In genomic region chr21:40120944-40121575, GRCh38 we compare ENCODE assay signal across 8 cellular contexts.
A peak's percentile ranks its signal among the peaks of the same experiment; 100 is the strongest.
DNase-seq lines count a peak whose midpoint lies in the region; ATAC-seq and TF ChIP-seq lines count a peak whose summit lies in the region.

No MANE protein-coding gene starts in this region.

- POLR2A ChIA-PET in SK-N-SH (lab: Yijun Ruan, JAX): no interaction called here

- no peak for TF ChIP-seq POLR2A in testis (IDR thresholded peaks at IDR 0.05)

- no peak overlapping the region for H3K4me3 Mint-ChIP-seq in activated naive CD8-positive, alpha-beta T cell treated with anti-CD3 and anti-CD28 coated beads for 36 hours

- H3K27me3 ChIP-seq in SK-N-SH (ENCODE audit: insufficient read depth) (no peaks in the 10 kb centered on the region), testis (no peaks in the 10 kb centered on the region)

- no peaks in the 10 kb centered on the region for H3K4me1 ChIP-seq in SK-N-SH (ENCODE audit: control insufficient read depth in 1 of 2, insufficient read depth in 2 of 2, low read depth in 1 of 2, low read length in 1 of 2)
- no peaks in the 10 kb centered on the region for H3K4me1 ChIP-seq in testis

- H3K4me3 ChIP-seq in SK-N-SH (ENCODE audit: low read depth in 2 of 2, low read length in 1 of 2) (peak overlapping the region in 1 of 2 experiments; percentile 53; a peak in 1 of 4 replicates), fibroblast of mammary gland (ENCODE audit: control insufficient read depth, low read depth, low read length) (no peak overlapping the region), testis (no peak overlapping the region)

- H3K27me3 Mint-ChIP-seq in activated naive CD8-positive, alpha-beta T cell treated with anti-CD3 and anti-CD28 coated beads for 36 hours: peaks cover 4% of the 10 kb centered on the region

- no peaks in the 10 kb centered on the region for H3K36me3 Mint-ChIP-seq in activated naive CD8-positive, alpha-beta T cell treated with anti-CD3 and anti-CD28 coated beads for 36 hours

- H3K9me2 ChIP-seq in SK-N-SH: no peaks in the 10 kb centered on the region

- no peaks in the 10 kb centered on the region for H3F3A ChIP-seq in SK-N-SH (replicated peaks; ENCODE audit: insufficient read depth)

- no peaks in the 10 kb centered on the region for H3K79me2 ChIP-seq in SK-N-SH (ENCODE audit: insufficient read depth)

- TF ChIP-seq EP300 in SK-N-SH (IDR thresholded peaks at IDR 0.05; ENCODE audit: borderline replicate concordance in 1 of 2, low read depth in 1 of 2, low read length in 1 of 2): no peak

- ATAC-seq in SK-N-SH treated with all-trans-retinoic acid at 6 μM for 48 hours (no peak), HG03520 (IDR thresholded peaks at IDR 0.05; ENCODE audit: unreplicated experiment) (no peak)

- no peak overlapping the region for H3K9ac ChIP-seq in SK-N-SH

- H3K4me1 Mint-ChIP-seq in activated naive CD8-positive, alpha-beta T cell treated with anti-CD3 and anti-CD28 coated beads for 36 hours: no peaks in the 10 kb centered on the region

- H3K27ac ChIP-seq in SK-N-SH (ENCODE audit: low read depth in 2 of 2, low read length in 1 of 2): no peak overlapping the region
- H3K27ac ChIP-seq in testis: no peak overlapping the region

- no peak overlapping the region for H3K27ac Mint-ChIP-seq in activated naive CD8-positive, alpha-beta T cell treated with anti-CD3 and anti-CD28 coated beads for 36 hours

- no peaks in the 10 kb centered on the region for H3K9me3 ChIP-seq in SK-N-SH
- H3K9me3 ChIP-seq in testis: no peaks in the 10 kb centered on the region

- H3K36me3 ChIP-seq in SK-N-SH (replicated peaks in 1 of 2; ENCODE audit: control insufficient read depth in 1 of 2, insufficient read depth in 2 of 2, low read length in 1 of 2) (no peaks in the 10 kb centered on the region), testis (ENCODE audit: low read depth, missing control alignments) (no peaks in the 10 kb centered on the region)

- CTCF ChIA-PET in SK-N-SH (lab: Yijun Ruan, JAX): interaction anchor here (0.7 to 5.5 kb wide), 43 partner anchors 9 to 1046 kb away, joined by 3 to 83 read pairs (median 4); partner anchors contain the start of gene PCP4

- intact Hi-C loops in testis (cut with DNase I; ENCODE audit: low total_unique reads): no loop called here

- peak; percentile 87 for TF ChIP-seq RAD21 in SK-N-SH (IDR thresholded peaks at IDR 0.05; ENCODE audit: low read length)

- peak; percentile 47 for TF ChIP-seq CTCF in SK-N-SH (IDR thresholded peaks at IDR 0.05)
- peak; percentile 56 for TF ChIP-seq CTCF in fibroblast of mammary gland (conservative IDR thresholded peaks at IDR 0.05; ENCODE audit: control insufficient read depth, insufficient read depth, low read depth, low read length)
- peak; percentile 72 to 86 (median 83) for TF ChIP-seq CTCF in testis (IDR thresholded peaks at IDR 0.05)

- no peaks in the 10 kb centered on the region for H4K20me1 ChIP-seq in SK-N-SH (ENCODE audit: insufficient read depth)

- 8% methylated on average over 4 of the region's 4 CpGs for WGBS in SK-N-SH (ENCODE audit: low lambda C conversion rate)
- WGBS in testis, 2 donors: 40 to 47% methylated on average over 4 of the region's 4 CpGs

- H3K9me3 Mint-ChIP-seq in activated naive CD8-positive, alpha-beta T cell treated with anti-CD3 and anti-CD28 coated beads for 36 hours: peaks cover 1% of the 10 kb centered on the region

- H3K4me2 ChIP-seq in SK-N-SH: no peak overlapping the region

- no peak overlapping the region for H2AFZ ChIP-seq in SK-N-SH (ENCODE audit: low read depth)

- peak; percentile 40 for DNase-seq in SK-N-SH
- DNase-seq in NCI-H774 (lab: John Stamatoyannopoulos, UW): peak; percentile 23
- peak; percentile 5 for DNase-seq in fibroblast of mammary gland (ENCODE audit: low read depth)
- DNase-seq in testis: no peak
- no peak for DNase-seq in activated naive CD8-positive, alpha-beta T cell treated with anti-CD3 and anti-CD28 coated beads for 36 hours
- DNase-seq in epidermal melanocyte (ENCODE audit: insufficient read length, low spot score): no peak

TF ChIP-seq in SK-N-SH, 30 proteins besides CTCF, POLR2A, EP300 and RAD21:
- TF ChIP-seq SMC3 (IDR thresholded peaks at IDR 0.05; ENCODE audit: low read depth, low read length) (peak; percentile 54), TAF1 (IDR thresholded peaks at IDR 0.05; ENCODE audit: borderline replicate concordance, low read depth, low read length) (no peak)

TF ChIP-seq in SK-N-SH treated with all-trans-retinoic acid at 6 μM for 48 hours, 23 proteins besides CTCF, POLR2A, EP300 and RAD21:
- TF ChIP-seq ZNF565 (CRISPR knock-in tag; conservative IDR thresholded peaks at IDR 0.05; ENCODE audit: low read depth): no peak
- TF ChIP-seq ESRRG (CRISPR knock-in tag; IDR thresholded peaks at IDR 0.05): no peak
- no peak for TF ChIP-seq TSHZ2 (CRISPR knock-in tag; IDR thresholded peaks at IDR 0.05)
- TF ChIP-seq POU6F1 (CRISPR knock-in tag; IDR thresholded peaks at IDR 0.05; ENCODE audit: borderline replicate concordance, low read depth): no peak
- TF ChIP-seq TOX (CRISPR knock-in tag; IDR thresholded peaks at IDR 0.05; ENCODE audit: borderline replicate concordance): no peak
- TF ChIP-seq PPARA (CRISPR knock-in tag; IDR thresholded peaks at IDR 0.05; ENCODE audit: borderline replicate concordance): no peak
- TF ChIP-seq ZFP3 (CRISPR knock-in tag; IDR thresholded peaks at IDR 0.05): no peak
- no peak for TF ChIP-seq CSDC2 (CRISPR knock-in tag; IDR thresholded peaks at IDR 0.05)
- no peak for TF ChIP-seq ZNF8 (CRISPR knock-in tag; IDR thresholded peaks at IDR 0.05)
- no peak for TF ChIP-seq ZNF70 (CRISPR knock-in tag; IDR thresholded peaks at IDR 0.05)
- no peak for TF ChIP-seq GLIS3 (CRISPR knock-in tag; IDR thresholded peaks at IDR 0.05)

Comparison
In these comparisons a context has a peak if more than half of its experiments do, and no peak if none do; other contexts are left out.
1. DNase-seq: peak in SK-N-SH (single experiment), NCI-H774 (single experiment) and fibroblast of mammary gland (single experiment); none in testis (single experiment), activated naive CD8-positive, alpha-beta T cell treated with anti-CD3 and anti-CD28 coated beads for 36 hours (single experiment) and epidermal melanocyte (single experiment).
2. Peak in every context shown above with its lines, with median percentiles within 50 percentile points of each other: CTCF ChIP-seq.